13 cellular contexts compared by ENCODE assay signal in the genomic region with DNA sequence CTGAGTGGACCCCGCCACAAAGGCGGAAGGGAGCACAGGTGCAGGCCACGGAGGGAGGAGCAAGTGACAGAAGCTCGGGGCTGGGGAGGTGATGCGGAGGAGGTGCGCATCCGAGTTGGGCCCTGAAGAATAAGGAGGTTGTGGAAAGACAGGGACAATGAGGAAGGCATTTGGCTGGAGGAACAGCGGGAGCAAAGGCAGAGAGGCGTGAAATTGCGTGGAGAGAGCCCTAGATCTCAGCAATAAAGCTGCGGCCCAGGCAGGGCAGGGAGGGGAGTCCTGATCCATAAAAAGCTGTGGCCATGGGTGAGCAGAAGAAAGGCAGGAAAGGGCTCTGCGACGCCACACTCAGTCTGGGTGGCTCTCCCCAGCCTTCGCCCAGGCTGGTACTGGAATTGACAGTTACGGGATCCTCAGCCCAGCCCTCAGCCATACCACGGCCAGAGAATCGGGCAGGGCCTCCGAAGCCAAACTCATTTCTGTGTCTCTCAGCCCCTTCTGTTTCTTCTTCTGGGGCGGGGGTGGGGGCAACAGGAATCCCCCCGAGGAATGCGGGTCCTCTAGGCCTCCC. TPM values are rescaled to one million over a fixed set of nuclear protein-coding genes. Genes with fewer than 3 reads are reported as not detected.
DNase-seq lines count a peak whose midpoint lies in the region; ATAC-seq, FAIRE-seq and TF ChIP-seq lines count a peak whose summit lies in the region.
"Had no signal": no experiment of that assay in that cellular context is flagged by ENCODE, and none has a peak within 500 bp of the region (broad histone marks: within the 10 kb centered on the region; RNA-seq: fewer than 3 reads in every experiment).

No MANE protein-coding gene starts in this region.

- H3K9me2 ChIP-seq in GM23338 (ENCODE audit: insufficient read depth) (no peaks in the 10 kb centered on the region), neural cell (ENCODE audit: insufficient read depth, low read length) (no peaks in the 10 kb centered on the region)

- H3F3A ChIP-seq in GM23338 (replicated peaks; ENCODE audit: low read depth) (peaks cover 12% of the 10 kb centered on the region; the same call in 1 of the 2 replicates), neural cell (ENCODE audit: insufficient read depth, low read length, poor library complexity, severe bottlenecking) (no peaks in the 10 kb centered on the region)

- ATAC-seq in A549 (no peak), GM23338 (peak; percentile 4), HG02623 (IDR thresholded peaks at IDR 0.05; ENCODE audit: unreplicated experiment) (no peak), HG02870 (IDR thresholded peaks at IDR 0.05; ENCODE audit: unreplicated experiment) (no peak)

- DNase-seq in A549 (ENCODE audit: low read depth in 1 of 2, low spot score in 1 of 2) (no peak), GM23338 (ENCODE audit: low spot score) (peak; percentile 34), NCI-H1105 treated with DMSO at 0.1 percent for 48 hours (lab: John Stamatoyannopoulos, UW) (no peak), SKM-1 (lab: John Stamatoyannopoulos, UW; ENCODE audit: unreplicated experiment) (no peak)
- DNase-seq: esophagus squamous epithelium; NCI-H1048; NK-92 treated with Interleukin-12 subunit alpha and Interleukin-12 subunit beta, amount 100 ng/mL, for 24 hours had no signal

- 84% methylated on average over 20 of the region's 21 CpGs for WGBS in A549 (ENCODE audit: missing lambda C conversion rate)
- WGBS in ectodermal cell, 2 experiments = 49 to 50% methylated on average over 21 of the region's 21 CpGs

- no peak for FAIRE-seq in A549 (lab: Jason Lieb, UNC)
- FAIRE-seq: TTC549 had no signal

- TF ChIP-seq POLR2A in A549 (IDR thresholded peaks at IDR 0.05; ENCODE audit: low read length) = no peak

- H3K4me2 ChIP-seq in A549 (peak overlapping the region; percentile 99), GM23338 (peak overlapping the region; percentile 96), neural cell (ENCODE audit: low read length) (no peak overlapping the region)

- H3K79me2 ChIP-seq in GM23338 (replicated peaks; ENCODE audit: insufficient read depth) (no peaks in the 10 kb centered on the region), neural cell (replicated peaks; ENCODE audit: insufficient read depth, low read length) (peaks cover 36% of the 10 kb centered on the region)

- peaks cover 44% of the 10 kb centered on the region for H3K4me1 Mint-ChIP-seq in GM23338

- H3K9ac ChIP-seq in neural cell (ENCODE audit: low read length) = peak overlapping the region; percentile 57

- peaks cover 42% of the 10 kb centered on the region for H3K27me3 Mint-ChIP-seq in GM23338 (ENCODE audit: insufficient read depth, low read depth, poor library complexity)

- TF ChIP-seq EP300 in A549 (IDR thresholded peaks at IDR 0.05) (no peak), neural cell (conservative IDR thresholded peaks at IDR 0.05; ENCODE audit: poor library complexity, severe bottlenecking) (no peak)

- TF ChIP-seq RAD21 in A549 (conservative IDR thresholded peaks at IDR 0.05 in 1 of 2, IDR thresholded peaks at IDR 0.05 in 1 of 2) = no peak
- TF ChIP-seq RAD21 in neural cell (conservative IDR thresholded peaks at IDR 0.05) = no peak

- no peaks in the 10 kb centered on the region; the same call in 2 of the 3 replicates for H3K36me3 Mint-ChIP-seq in GM23338 (ENCODE audit: low read depth)

- H3K27ac ChIP-seq in A549 (no peak overlapping the region), GM23338 (ENCODE audit: low read depth) (no peak overlapping the region), ectodermal cell (ENCODE audit: insufficient read depth, low read depth, low read length, poor library complexity, severe bottlenecking) (peak overlapping the region; percentile 84), neural cell (ENCODE audit: low read length) (no peak overlapping the region)

- no peak overlapping the region for H2AFZ ChIP-seq in GM23338
- H2AFZ ChIP-seq in neural cell (ENCODE audit: low read depth, low read length) = no peak overlapping the region

- H3K36me3 ChIP-seq in GM23338 (ENCODE audit: insufficient read depth) = no peaks in the 10 kb centered on the region
- no peaks in the 10 kb centered on the region for H3K36me3 ChIP-seq in ectodermal cell (ENCODE audit: control insufficient read depth, insufficient read depth, low read length)
- no peaks in the 10 kb centered on the region for H3K36me3 ChIP-seq in neural cell (ENCODE audit: insufficient read depth, low read length)
- H3K36me3 ChIP-seq: esophagus squamous epithelium had no signal

- H3K4me3 ChIP-seq in A549 = no peak overlapping the region; the same call in 2 of the 3 replicates
- H3K4me3 ChIP-seq in GM23338 = peak overlapping the region; percentile 91
- H3K4me3 ChIP-seq in ectodermal cell (ENCODE audit: insufficient read depth, low read depth, low read length) = peak overlapping the region; percentile 92
- H3K4me3 ChIP-seq in neural cell (ENCODE audit: low read length) = peak overlapping the region; percentile 65

- no peak overlapping the region for H3K27ac Mint-ChIP-seq in GM23338

- peak overlapping the region; percentile 75 for H3K4me3 Mint-ChIP-seq in GM23338

- H4K20me1 ChIP-seq in GM23338 (replicated peaks; ENCODE audit: insufficient read depth) (peaks cover 4% of the 10 kb centered on the region; the same call in 1 of the 2 replicates), neural cell (ENCODE audit: insufficient read depth) (no peaks in the 10 kb centered on the region)

- CTCF ChIA-PET in A549 (lab: Yijun Ruan, JAX) = interaction anchor here (1.0 to 1.9 kb wide), 3 partner anchors 22 to 29 kb away, joined by 3 to 7 read pairs (median 5); no protein-coding TSS in a partner anchor

- H3K4me1 ChIP-seq in A549 (peaks cover 5% of the 10 kb centered on the region; the same call in 1 of the 3 replicates), GM23338 (ENCODE audit: insufficient read depth) (peaks cover 43% of the 10 kb centered on the region), ectodermal cell (ENCODE audit: control insufficient read depth, insufficient read depth, low read length) (peaks cover 59% of the 10 kb centered on the region)

- TF ChIP-seq CTCF in A549 (IDR thresholded peaks at IDR 0.05) (no peak), GM23338 (conservative IDR thresholded peaks at IDR 0.05; ENCODE audit: low read depth in 2 of 2) (no peak), neural cell (IDR thresholded peaks at IDR 0.05; ENCODE audit: poor library complexity, severe bottlenecking) (no peak)

- POLR2A ChIA-PET in A549 (lab: Yijun Ruan, JAX) = interaction anchor here (1.4 kb wide), 1 partner anchor 25 kb away, joined by 4 read pairs; no protein-coding TSS in a partner anchor

- H3K9me3 Mint-ChIP-seq in GM23338 = no peaks in the 10 kb centered on the region; the same call in 1 of the 3 replicates

- peaks cover 43% of the 10 kb centered on the region for H3K27me3 ChIP-seq in GM23338 (ENCODE audit: insufficient read depth)
- no peaks in the 10 kb centered on the region for H3K27me3 ChIP-seq in ectodermal cell (ENCODE audit: control insufficient read depth, insufficient read depth, low read length, poor library complexity, severe bottlenecking)
- peaks cover 14% of the 10 kb centered on the region for H3K27me3 ChIP-seq in neural cell (ENCODE audit: insufficient read depth, low read depth, low read length)

- H3K9me3 ChIP-seq in A549 = no peaks in the 10 kb centered on the region
- no peaks in the 10 kb centered on the region for H3K9me3 ChIP-seq in ectodermal cell (ENCODE audit: control insufficient read depth, low read length)
- H3K9me3 ChIP-seq in neural cell (ENCODE audit: low read length) = no peaks in the 10 kb centered on the region
- H3K9me3 ChIP-seq: esophagus squamous epithelium had no signal

TF ChIP-seq in A549, 52 proteins besides CTCF, POLR2A, EP300 and RAD21 (continues in another document):
- TF ChIP-seq ZFP36 (IDR thresholded peaks at IDR 0.05; ENCODE audit: borderline replicate concordance, partially characterized antibody) (no peak), ZNF302 (CRISPR knock-in tag; IDR thresholded peaks at IDR 0.05) (no peak), ESRRA (IDR thresholded peaks at IDR 0.05; ENCODE audit: borderline replicate concordance, low read length) (no peak)

TF ChIP-seq in GM23338, 12 proteins besides CTCF, POLR2A, EP300 and RAD21 (continues in another document):
- TF ChIP-seq NANOG (IDR thresholded peaks at IDR 0.05; ENCODE audit: borderline replicate concordance) = no peak
- TF ChIP-seq ZNF114 (CRISPR knock-in tag; IDR thresholded peaks at IDR 0.05) = no peak
- TF ChIP-seq CREB1 (CRISPR knock-in tag; IDR thresholded peaks at IDR 0.05; ENCODE audit: low read depth) = no peak
- no peak for TF ChIP-seq EZH2phosphoT487 (IDR thresholded peaks at IDR 0.05; ENCODE audit: unreplicated experiment)

TF ChIP-seq in neural cell, 6 proteins besides CTCF, POLR2A, EP300 and RAD21 (continues in another document):
- TF ChIP-seq POLR2AphosphoS5 (IDR thresholded peaks at IDR 0.05) (no peak), SMC3 (conservative IDR thresholded peaks at IDR 0.05; ENCODE audit: poor library complexity) (no peak), TAF1 (IDR thresholded peaks at IDR 0.05; ENCODE audit: low read depth) (no peak)

RNA-seq across cellular contexts. Expression of a gene that starts 2.2 kb away (rescaled TPM):
- 0.22 and 0.26 TPM in 2 replicates for polyA plus RNA-seq in A549 (2011; rRNA removed)
- polyA plus RNA-seq in A549 (2012; cell fraction: cytosol; rRNA removed) = 0.26 and 0.38 TPM in 2 replicates
- 0.71 and 1.2 TPM in 2 replicates for polyA plus RNA-seq in A549 (2012; cell fraction: nucleus; rRNA removed)
- 0.36 to 0.46 TPM (median 0.38 TPM) in 3 replicates for polyA plus RNA-seq in A549 (2017; fragmentation: RNase III; extraction: RNeasy Plus Mini Kit Qiagen cat#74134 plus additional on column Dnase treatment)
- polyA minus RNA-seq in A549 (2011; rRNA and poly(A)+ RNA removed) = 1.3 and 1.7 TPM in 2 replicates
- 4.1 and 5.2 TPM in 2 replicates for total RNA-seq in GM23338 (2014; rRNA removed; shearing (Covaris generic))
- polyA plus RNA-seq in GM23338 (2016; fragmentation: Nextera tagmentation; extraction: Ambion mirVana) = 1.1 and 1.4 TPM in 2 replicates
- polyA plus RNA-seq in ectodermal cell (2013, experiment 1 of 4) = 46.8 TPM
- polyA plus RNA-seq in ectodermal cell (2013, experiment 2 of 4) = 50.3 TPM
- polyA plus RNA-seq in ectodermal cell (2013, experiment 3 of 4) = 41.4 TPM
- polyA plus RNA-seq in ectodermal cell (2013, experiment 4 of 4) = 43.2 TPM
- polyA plus RNA-seq in neural cell = 0.06 and 0.21 TPM in 2 replicates
- 0.49 and 0.58 TPM in 2 replicates for polyA minus RNA-seq in neural cell

RNA-seq across cellular contexts. Expression of a gene that starts 41.6 kb away (rescaled TPM):
- polyA plus RNA-seq in A549 (2011; rRNA removed) (not detected in 2 replicates), A549 (2017; fragmentation: RNase III; extraction: RNeasy Plus Mini Kit Qiagen cat#74134 plus additional on column Dnase treatment) (not detected in 3 replicates), GM23338 (2016; fragmentation: Nextera tagmentation; extraction: Ambion mirVana) (0.27 and 0.42 TPM in 2 replicates), neural cell (not detected in 2 replicates)
- not detected in 2 replicates for polyA plus RNA-seq in A549 (2012; cell fraction: cytosol; rRNA removed)
- not detected in 2 replicates for polyA plus RNA-seq in A549 (2012; cell fraction: nucleus; rRNA removed)
- not detected in 2 replicates for polyA minus RNA-seq in A549 (2011; rRNA and poly(A)+ RNA removed)
- total RNA-seq in GM23338 (2014; rRNA removed; shearing (Covaris generic)) = 0.27 and 1.7 TPM in 2 replicates
- 0.17 TPM for polyA plus RNA-seq in ectodermal cell (2013, experiment 1 of 4)
- polyA plus RNA-seq in ectodermal cell (2013, experiment 2 of 4) = 0.30 TPM
- polyA plus RNA-seq in ectodermal cell (2013, experiment 3 of 4) = 0.64 TPM
- polyA plus RNA-seq in ectodermal cell (2013, experiment 4 of 4) = 0.36 TPM
- not detected in 2 replicates for polyA minus RNA-seq in neural cell
- total RNA-seq: lung microvascular endothelial cell had no signal
